ENCODE assay signal across 10 cellular contexts in the genomic region with DNA sequence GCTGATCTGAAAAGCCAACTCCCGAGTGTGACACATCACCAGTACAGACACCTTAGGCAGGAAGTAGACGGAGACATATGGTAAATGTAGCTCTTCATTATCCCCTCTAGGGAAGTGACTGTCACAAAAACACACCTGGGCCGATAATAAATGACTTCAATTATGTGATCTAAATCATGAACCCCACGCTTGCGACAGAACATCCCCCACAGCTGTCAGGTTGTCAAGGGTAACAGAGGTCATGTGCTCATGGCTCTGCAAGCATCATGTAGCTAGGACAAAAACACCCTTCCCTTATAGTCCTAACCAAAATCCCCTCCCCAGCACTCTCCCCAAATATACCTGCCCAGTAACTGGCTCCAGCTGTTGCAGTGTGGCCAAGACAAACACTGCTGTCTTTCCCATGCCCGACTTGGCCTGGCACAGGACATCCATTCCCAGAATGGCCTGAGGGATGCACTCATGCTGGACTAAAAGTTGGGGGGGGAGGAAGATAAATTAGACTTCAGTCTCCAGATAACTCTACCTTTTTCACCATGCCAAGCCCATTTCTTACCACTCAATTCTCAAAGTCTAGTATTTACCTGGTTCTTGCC. TPM values are rescaled to one million over a fixed set of nuclear protein-coding genes. Genes with fewer than 3 reads are reported as not detected.
DNase-seq lines count a peak whose midpoint lies in the region; ATAC-seq and TF ChIP-seq lines count a peak whose summit lies in the region.
"Had no signal": no experiment of that assay in that cellular context is flagged by ENCODE, and none has a peak within 500 bp of the region (broad histone marks: within the 10 kb centered on the region; RNA-seq: fewer than 3 reads in every experiment).

No MANE protein-coding gene starts in this region.

- H3K4me1 Mint-ChIP-seq in chondrocyte (ENCODE audit: low read depth) (peaks cover 40% of the 10 kb centered on the region), naive B cell (peaks cover 35 to 56% (median 49%) of the 10 kb centered on the region in 3 donors)

- H3K4me2 ChIP-seq in BLaER1 treated with 17β-estradiol and CSF1 and Interleukin-3, amounts not matched to agents 10 nM and 100 nM = peak overlapping the region; percentile 91 to 99 (median 98)

- H3K9ac ChIP-seq in BLaER1 treated with 17β-estradiol and CSF1 and Interleukin-3, amounts not matched to agents 10 nM and 100 nM = peak overlapping the region; percentile 91 to 99 (median 96)

- no peaks in the 10 kb centered on the region for H3K9me3 ChIP-seq in BLaER1 treated with 17β-estradiol and CSF1 and Interleukin-3, amounts not matched to agents 10 nM and 100 nM (replicated peaks in 1 of 11)
- no peaks in the 10 kb centered on the region for H3K9me3 ChIP-seq in MG63

- H3K27ac Mint-ChIP-seq in chondrocyte (ENCODE audit: unreplicated experiment) (peak overlapping the region; percentile 76), naive B cell (peak overlapping the region in 5 of 6 donors; percentile 2 to 97 (median 39))

- peaks cover 67 to 72% (median 69%) of the 10 kb centered on the region in 11 experiments for H3K36me3 ChIP-seq in BLaER1 treated with 17β-estradiol and CSF1 and Interleukin-3, amounts not matched to agents 10 nM and 100 nM
- peaks cover 74% of the 10 kb centered on the region for H3K36me3 ChIP-seq in MG63

- peak overlapping the region in 1 of 11 experiments; percentile 1; a peak in 1 of 22 replicates for H3K27ac ChIP-seq in BLaER1 treated with 17β-estradiol and CSF1 and Interleukin-3, amounts not matched to agents 10 nM and 100 nM

- H3K4me1 ChIP-seq in BLaER1 treated with 17β-estradiol and CSF1 and Interleukin-3, amounts not matched to agents 10 nM and 100 nM = peaks cover 39 to 77% (median 48%) of the 10 kb centered on the region in 10 experiments

- peaks cover 72 to 75% (median 73%) of the 10 kb centered on the region in 11 experiments for H4K20me1 ChIP-seq in BLaER1 treated with 17β-estradiol and CSF1 and Interleukin-3, amounts not matched to agents 10 nM and 100 nM

- DNase-seq in MG63 (no peak), chondrocyte (ENCODE audit: low spot score) (no peak), naive B cell (no peak), midbrain (lab: John Stamatoyannopoulos, UW) (no peak)
- DNase-seq: EL, OCI-M1 had no signal

- H3K36me3 Mint-ChIP-seq in chondrocyte (ENCODE audit: low read depth) = peaks cover 48% of the 10 kb centered on the region
- H3K36me3 Mint-ChIP-seq in naive B cell = peaks cover 22 to 25% of the 10 kb centered on the region in 2 donors

- no peak for ATAC-seq in naive B cell (ENCODE audit: low read depth in 2 of 2)
- no peak for ATAC-seq in GM21423 (IDR thresholded peaks at IDR 0.05; ENCODE audit: unreplicated experiment)
- no peak for ATAC-seq in GM18870 (IDR thresholded peaks at IDR 0.05; ENCODE audit: unreplicated experiment)
- no peak for ATAC-seq in GM18519 (IDR thresholded peaks at IDR 0.05; ENCODE audit: low FRiP score, unreplicated experiment)

- H3K9me3 Mint-ChIP-seq in chondrocyte (ENCODE audit: low read depth) (no peaks in the 10 kb centered on the region), naive B cell (no peaks in the 10 kb centered on the region)

- H3K27me3 Mint-ChIP-seq in chondrocyte (ENCODE audit: low read depth) = no peaks in the 10 kb centered on the region
- no peaks in the 10 kb centered on the region for H3K27me3 Mint-ChIP-seq in naive B cell

- H3K4me3 Mint-ChIP-seq in chondrocyte (ENCODE audit: unreplicated experiment) (peak overlapping the region; percentile 96), naive B cell (peak overlapping the region in 7 of 8 donors; percentile 22 to 100 (median 79))

- no peak for TF ChIP-seq CTCF in chondrocyte (IDR thresholded peaks at IDR 0.05)

- no peaks in the 10 kb centered on the region for H3K27me3 ChIP-seq in BLaER1 treated with 17β-estradiol and CSF1 and Interleukin-3, amounts not matched to agents 10 nM and 100 nM
- no peaks in the 10 kb centered on the region for H3K27me3 ChIP-seq in MG63

- peak overlapping the region; percentile 74 to 91 (median 86); a peak in 19 of 20 replicates for H3K4me3 ChIP-seq in BLaER1 treated with 17β-estradiol and CSF1 and Interleukin-3, amounts not matched to agents 10 nM and 100 nM
- H3K4me3 ChIP-seq in MG63 = peak overlapping the region; percentile 89; the same call in 1 of the 2 replicates

RNA-seq across cellular contexts. Expression of gene DDX39B, which starts 2.9 kb away (rescaled TPM):
- total RNA-seq in MG63 (2014; rRNA removed; shearing (Covaris generic); ENCODE audit: low replicate concordance) = 389 and 536 TPM in 2 replicates
- 222 to 230 TPM (median 227 TPM) in 3 replicates for total RNA-seq in chondrocyte
- polyA plus RNA-seq in naive B cell (ENCODE audit: low read depth in 6 of 6) = 100 to 1,000 TPM in 1 of 6 donors, 10 to 100 TPM in 5; 41.6 to 117 (median 74.5) TPM

RNA-seq across cellular contexts. Expression of gene ATP6V1G2, which starts 7.5 kb away (rescaled TPM):
- total RNA-seq in MG63 (2014; rRNA removed; shearing (Covaris generic); ENCODE audit: low replicate concordance) = 2.1 and 3.4 TPM in 2 replicates
- total RNA-seq in chondrocyte = 2.4 to 4.1 TPM (median 3.0 TPM) in 3 replicates
- polyA plus RNA-seq in naive B cell (ENCODE audit: low read depth in 6 of 6) = under 1 TPM in 2 of 6 donors, not detected in 4; 0.67 to 0.69 TPM

RNA-seq across cellular contexts. Expression of gene NFKBIL1, which starts 8.5 kb away (rescaled TPM):
- total RNA-seq in MG63 (2014; rRNA removed; shearing (Covaris generic); ENCODE audit: low replicate concordance) = 19.7 and 29.3 TPM in 2 replicates
- 21.2 to 30.1 TPM (median 29.6 TPM) in 3 replicates for total RNA-seq in chondrocyte
- polyA plus RNA-seq in naive B cell (ENCODE audit: low read depth in 6 of 6) = 10 to 100 TPM in 2 of 6 donors, 1 to 10 TPM in 3, under 1 TPM in 1; 0.24 to 11.4 (median 8.9) TPM

RNA-seq across cellular contexts. Expression of gene MCCD1, which starts 10.1 kb away (rescaled TPM):
- not detected in 2 replicates for total RNA-seq in MG63 (2014; rRNA removed; shearing (Covaris generic); ENCODE audit: low replicate concordance)
- total RNA-seq in chondrocyte = not detected in 3 replicates
- polyA plus RNA-seq in naive B cell (ENCODE audit: low read depth in 6 of 6) = not detected

RNA-seq across cellular contexts. Expression of gene LTA, which starts 33.2 kb away (rescaled TPM):
- not detected in 2 replicates for total RNA-seq in MG63 (2014; rRNA removed; shearing (Covaris generic); ENCODE audit: low replicate concordance)
- not detected in 3 replicates for total RNA-seq in chondrocyte
- 10 to 100 TPM in 5 of 6 donors, 1 to 10 TPM in 1; 6.6 to 26.0 (median 19.4) TPM for polyA plus RNA-seq in naive B cell (ENCODE audit: low read depth in 6 of 6)
